Comparison of ENCODE assay signal across 8 cellular contexts in the genomic region with DNA sequence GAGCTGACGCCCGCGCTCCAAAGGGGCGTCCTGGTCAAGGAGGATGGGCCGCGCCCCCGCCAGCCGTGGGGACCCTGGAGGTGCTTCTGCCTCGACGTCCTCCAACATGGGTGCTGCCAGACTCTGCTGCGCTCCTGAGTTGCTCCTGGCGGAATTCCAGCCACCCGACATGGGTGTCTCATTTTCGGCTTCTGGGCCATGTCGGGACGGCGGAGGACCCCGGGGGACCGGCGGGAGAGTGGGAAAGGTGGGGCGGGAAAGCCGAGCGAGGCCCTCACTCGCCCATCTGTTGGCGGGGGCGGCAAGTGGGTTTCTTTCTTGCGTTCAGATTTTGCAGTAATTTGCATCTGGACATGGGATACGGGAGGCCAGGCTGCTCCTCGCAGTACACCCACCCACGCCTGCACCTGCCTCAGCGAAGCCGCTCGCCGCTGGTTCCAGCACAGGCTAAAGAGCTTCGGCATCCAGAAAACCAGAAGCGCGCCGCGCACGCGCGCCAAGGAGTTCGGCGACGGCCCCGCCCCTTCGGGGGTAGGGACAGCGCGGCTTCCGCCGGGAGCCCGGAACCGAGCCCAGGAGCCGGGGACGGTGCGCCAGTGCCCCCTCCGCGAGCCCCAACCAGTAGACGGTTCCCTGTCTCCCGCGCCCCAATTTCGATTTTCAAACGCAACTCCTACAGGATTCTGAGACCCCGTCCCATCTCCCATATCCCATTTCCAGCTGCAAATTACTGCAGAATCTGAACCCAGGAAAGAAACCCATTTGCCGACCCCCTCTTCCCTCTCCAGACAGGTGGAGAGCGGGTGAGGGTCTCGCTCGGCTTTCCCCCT. TPM values are rescaled to one million over a fixed set of nuclear protein-coding genes. Genes with fewer than 3 reads are reported as not detected.
DNase-seq lines count a peak whose midpoint lies in the region; ATAC-seq lines count a peak whose summit lies in the region.

TSS of gene ARMC7 (plus strand) at position 563 of the 830 bp plus-strand sequence. CDS start 320 bp downstream, outside the sequence.

- intact Hi-C loops in activated CD4-positive, alpha-beta memory T cell treated with anti-CD3 and anti-CD28 coated beads for 36 hours (cut with micrococcal nuclease): loop anchor here (1.0 to 5.0 kb wide), 6 partner anchors 20 to 295 kb away; partner anchors contain the start of genes ATP5PD, GGA3, GRB2 and KCTD2

- H3K36me3 Mint-ChIP-seq in activated CD4-positive, alpha-beta memory T cell treated with anti-CD3 and anti-CD28 coated beads for 36 hours: peaks cover 9% of the 10 kb centered on the region

- H3K27ac Mint-ChIP-seq in activated CD4-positive, alpha-beta memory T cell treated with anti-CD3 and anti-CD28 coated beads for 36 hours: peak within 1 kb of the TSS; percentile 85

- CTCF ChIA-PET in activated CD4-positive, alpha-beta memory T cell treated with anti-CD3 and anti-CD28 coated beads for 36 hours (lab: Charles Lee): interaction anchor here (0.5 to 9.1 kb wide), 8 partner anchors 22 to 302 kb away, joined by 3 to 247 read pairs (median 8); partner anchors contain the start of genes MIF4GD, MRPL58, NT5C and NUP85

- peak within 1 kb of the TSS; percentile 90 for H3K4me3 Mint-ChIP-seq in activated CD4-positive, alpha-beta memory T cell treated with anti-CD3 and anti-CD28 coated beads for 36 hours

- H3K27me3 Mint-ChIP-seq in activated CD4-positive, alpha-beta memory T cell treated with anti-CD3 and anti-CD28 coated beads for 36 hours: no peaks in the 10 kb centered on the region

- peaks cover 29% of the 10 kb centered on the region for H3K4me1 Mint-ChIP-seq in activated CD4-positive, alpha-beta memory T cell treated with anti-CD3 and anti-CD28 coated beads for 36 hours (ENCODE audit: low read depth)

- peak in 12 of 14 donors; percentile 44 to 88 (median 76) for DNase-seq in C1 segment of cervical spinal cord (lab: John Stamatoyannopoulos, UW)
- peak; percentile 79 for DNase-seq in NCI-H748 treated with DMSO at 0.1 percent for 48 hours (lab: John Stamatoyannopoulos, UW)
- peak; percentile 96 for DNase-seq in activated CD4-positive, alpha-beta memory T cell treated with anti-CD3 and anti-CD28 coated beads for 36 hours
- peak; percentile 98 for DNase-seq in ecto neural progenitor cell (ENCODE audit: low spot score)
- peak; percentile 82 to 86 for DNase-seq in lung microvascular endothelial cell (ENCODE audit: low read depth in 2 of 2)
- DNase-seq in stimulated activated CD4-positive, alpha-beta T cell treated with anti-CD3 and anti-CD28 coated beads, TNF-alpha, amount 100 ng/mL, for 4 hours (ENCODE audit: low read depth in 3 of 3): peak; percentile 82 to 91 (median 82)

- no peaks in the 10 kb centered on the region for H3K9me3 Mint-ChIP-seq in activated CD4-positive, alpha-beta memory T cell treated with anti-CD3 and anti-CD28 coated beads for 36 hours

- ATAC-seq in GM19372 (IDR thresholded peaks at IDR 0.05; ENCODE audit: low read depth, unreplicated experiment) (peak; percentile 69), HG03571 (IDR thresholded peaks at IDR 0.05; ENCODE audit: unreplicated experiment) (peak; percentile 70)

- POLR2A ChIA-PET in activated CD4-positive, alpha-beta memory T cell treated with anti-CD3 and anti-CD28 coated beads for 36 hours (lab: Charles Lee): interaction anchor here (0.6 to 1.8 kb wide), 7 partner anchors 10 to 151 kb away, joined by 3 to 6 read pairs (median 3); partner anchors contain the start of genes JPT1 and SUMO2

RNA-seq across cellular contexts. Expression of gene ARMC7, which starts in this region (rescaled TPM):
- total RNA-seq in activated CD4-positive, alpha-beta memory T cell treated with anti-CD3 and anti-CD28 coated beads for 36 hours: 1 to 10 TPM; 6.5 to 8.2 TPM
- total RNA-seq in lung microvascular endothelial cell: 2.4 and 2.8 TPM in 2 replicates

Comparison
In these comparisons a context has a peak if more than half of its experiments do, and no peak if none do; other contexts are left out.
1. Peak in every context shown above with its lines: DNase-seq and ATAC-seq.